14 cellular contexts compared by ENCODE assay signal in the genomic region with DNA sequence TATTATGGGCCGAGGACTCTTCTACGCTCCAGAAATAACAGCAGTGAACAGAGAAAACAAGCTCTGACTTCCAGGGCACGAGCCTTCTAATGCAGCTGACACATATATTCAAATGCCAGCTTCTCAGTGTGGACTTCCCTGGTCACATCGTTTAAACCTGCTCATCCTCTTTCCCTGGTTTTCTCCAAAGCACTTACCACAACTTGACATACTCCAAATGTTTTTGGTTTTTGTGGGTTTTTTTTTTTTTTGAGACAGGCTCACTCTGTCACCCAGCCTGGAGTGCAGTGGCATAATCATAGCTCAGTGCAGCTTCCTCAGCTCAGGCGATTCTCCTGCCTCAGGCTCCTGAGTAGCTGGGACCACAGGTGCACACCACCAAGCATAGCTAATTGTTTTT.
DNase-seq lines count a peak whose midpoint lies in the region; ATAC-seq and TF ChIP-seq lines count a peak whose summit lies in the region.
"Had no signal": no experiment of that assay in that cellular context is flagged by ENCODE, and none has a peak within 500 bp of the region (broad histone marks: within the 10 kb centered on the region; RNA-seq: fewer than 3 reads in every experiment).

No MANE protein-coding gene starts in this region.

- no peak for TF ChIP-seq EP300 in tibial nerve (IDR thresholded peaks at IDR 0.05)

- no peaks in the 10 kb centered on the region for H3K9me2 ChIP-seq in PC-9 (ENCODE audit: insufficient read depth)

- WGBS in tibial nerve, 2 donors, result 62 to 73% methylated on average over 5 of the region's 5 CpGs
- WGBS in right lobe of liver (ENCODE audit: insufficient coverage, low coverage, low lambda C conversion rate, missing lambda C conversion rate), result 95% methylated on average over 5 of the region's 5 CpGs

- no peak overlapping the region for H3K9ac ChIP-seq in skeletal muscle tissue (ENCODE audit: low read depth in 1 of 3, low read length in 3 of 3)

- H3K79me2 ChIP-seq in PC-9 (ENCODE audit: low read depth), result peaks cover 16% of the 10 kb centered on the region; the same call in 1 of the 2 replicates

- CTCF ChIA-PET in PC-9 (lab: Charles Lee), result interaction anchor here (0.6 to 0.7 kb wide), 2 partner anchors 81 to 119 kb away, joined by 9 to 10 read pairs; no protein-coding TSS in a partner anchor

- ATAC-seq in right lobe of liver, result no peak
- ATAC-seq: effector memory CD8-positive, alpha-beta T cell had no signal

- peak; percentile 70 for DNase-seq in ELR (ENCODE audit: low read depth)
- DNase-seq in PC-9, result peak; percentile 34 to 43
- peak; percentile 59 for DNase-seq in fibroblast of villous mesenchyme (ENCODE audit: low read depth)
- no peak for DNase-seq in DMS153 (lab: John Stamatoyannopoulos, UW)
- DNase-seq in tibial nerve (ENCODE audit: low spot score in 2 of 2), result no peak
- DNase-seq in right lobe of liver, result no peak
- DNase-seq: activated B cell treated with CpG ODN at 0.5 μM for 24 hours; brain microvascular endothelial cell; effector memory CD8-positive, alpha-beta T cell; foreskin fibroblast; GOT3; NCI-H226 had no signal

- H3K9me3 ChIP-seq in PC-9 (ENCODE audit: insufficient read depth, low read depth) (no peaks in the 10 kb centered on the region), skeletal muscle tissue (ENCODE audit: control insufficient read depth in 3 of 3, low read length in 3 of 3) (no peaks in the 10 kb centered on the region), tibial nerve (no peaks in the 10 kb centered on the region), right lobe of liver (no peaks in the 10 kb centered on the region)
- H3K9me3 ChIP-seq: suprapubic skin had no signal

- TF ChIP-seq POLR2A in tibial nerve (IDR thresholded peaks at IDR 0.05) (no peak), right lobe of liver (IDR thresholded peaks at IDR 0.05) (no peak)

- BruUV-seq in PC-9 (replicated peaks; lab: Mats Ljungman, UMichigan), result no TSS peak

- 0 out of 2 replicates have a peak, but pooled peaks cover 4% of the 10 kb centered on the region for H4K20me1 ChIP-seq in PC-9 (ENCODE audit: insufficient read depth)

- H3K27ac ChIP-seq in PC-9 (no peak overlapping the region), skeletal muscle tissue (ENCODE audit: low read depth, low read length) (peak overlapping the region; percentile 52), tibial nerve (peak overlapping the region in 2 of 4 donors; percentile 69 to 86), right lobe of liver (no peak overlapping the region)
- H3K27ac ChIP-seq: brain microvascular endothelial cell, suprapubic skin had no signal

- H3K36me3 ChIP-seq in PC-9 (ENCODE audit: low read depth) (no peaks in the 10 kb centered on the region), skeletal muscle tissue (ENCODE audit: control insufficient read depth in 3 of 3, insufficient read depth in 3 of 3, low read length in 3 of 3) (no peaks in the 10 kb centered on the region), tibial nerve (no peaks in the 10 kb centered on the region), right lobe of liver (no peaks in the 10 kb centered on the region)
- H3K36me3 ChIP-seq: brain microvascular endothelial cell, suprapubic skin had no signal

- POLR2A ChIA-PET in PC-9 (lab: Charles Lee; ENCODE audit: unreplicated experiment), result no interaction called here

- no peak overlapping the region for H2AFZ ChIP-seq in PC-9

- H3K4me1 ChIP-seq in PC-9 (replicated peaks; ENCODE audit: insufficient read depth), result peaks cover 20% of the 10 kb centered on the region
- H3K4me1 ChIP-seq in skeletal muscle tissue (ENCODE audit: control insufficient read depth in 3 of 3, insufficient read depth in 3 of 3, low read length in 3 of 3), result peaks cover 61 to 93% (median 82%) of the 10 kb centered on the region in 3 donors
- H3K4me1 ChIP-seq in tibial nerve, result peaks cover 0 to 82% (median 49%) of the 10 kb centered on the region in 4 donors
- H3K4me1 ChIP-seq in right lobe of liver, result peaks cover 2 to 23% (median 10%) of the 10 kb centered on the region in 4 donors

- intact Hi-C loops in PC-9 (cut with micrococcal nuclease; ENCODE audit: unreplicated experiment), result loop anchor here (10.0 kb wide), 1 partner anchor 46 kb away; no protein-coding TSS in a partner anchor
- intact Hi-C loops in right lobe of liver (cut with DNase I), result no loop called here

- no peak for TF ChIP-seq CTCF in PC-9 (conservative IDR thresholded peaks at IDR 0.05)
- TF ChIP-seq CTCF in fibroblast of villous mesenchyme (IDR thresholded peaks at IDR 0.05; ENCODE audit: insufficient read depth, low read depth, low read length), result no peak
- TF ChIP-seq CTCF in tibial nerve (IDR thresholded peaks at IDR 0.05), result no peak
- TF ChIP-seq CTCF in right lobe of liver (IDR thresholded peaks at IDR 0.05), result no peak

- H3K4me2 ChIP-seq in PC-9, result no peak overlapping the region

- H3F3A ChIP-seq in PC-9 (ENCODE audit: insufficient read depth, low read depth), result peaks cover 6% of the 10 kb centered on the region; the same call in 1 of the 2 replicates

- H3K27me3 ChIP-seq in PC-9 (ENCODE audit: insufficient read depth, low read depth) (no peaks in the 10 kb centered on the region), skeletal muscle tissue (ENCODE audit: control insufficient read depth in 3 of 3, insufficient read depth in 3 of 3, low read length in 3 of 3) (no peaks in the 10 kb centered on the region), tibial nerve (no peaks in the 10 kb centered on the region), right lobe of liver (no peaks in the 10 kb centered on the region)
- H3K27me3 ChIP-seq: brain microvascular endothelial cell, suprapubic skin had no signal

- H3K4me3 ChIP-seq in PC-9 (no peak overlapping the region), fibroblast of villous mesenchyme (ENCODE audit: low read depth, low read length) (no peak overlapping the region), skeletal muscle tissue (ENCODE audit: low read length in 3 of 3) (no peak overlapping the region), tibial nerve (no peak overlapping the region), right lobe of liver (no peak overlapping the region)
- H3K4me3 ChIP-seq: suprapubic skin had no signal

Comparison
In these comparisons a context has a peak if more than half of its experiments do, and no peak if none do; other contexts are left out.
1. DNase-seq: peak in ELR (single experiment), PC-9 (2 of 2) and fibroblast of villous mesenchyme (single experiment); none in DMS153 (single experiment), tibial nerve (0 of 2) and right lobe of liver (0 of 3).